In genomic region chr22:22979121-22979724, GRCh38 we compare ENCODE assay signal across 9 cellular contexts.
"Had no signal": no experiment of that assay in that cellular context is flagged by ENCODE, and none has a peak within 500 bp of the region (broad histone marks: within the 10 kb centered on the region; RNA-seq: fewer than 3 reads in every experiment).

No MANE protein-coding gene starts in this region.

- FAIRE-seq: H1, H54, HTR-8/SVneo had no signal

- H3K27ac ChIP-seq: KMS-11 had no signal

- H3K4me3 ChIP-seq: GM23338 had no signal

- DNase-seq: H9, HCEC 1CT, Karpas-422, KBM-7 had no signal

- ATAC-seq: GM23338 had no signal

- H2AFZ ChIP-seq: GM23338 had no signal

- H3K9ac ChIP-seq: KMS-11 had no signal

- H3K4me2 ChIP-seq: GM23338, KMS-11 had no signal
